9 cellular contexts compared by ENCODE assay signal in the genomic region with DNA sequence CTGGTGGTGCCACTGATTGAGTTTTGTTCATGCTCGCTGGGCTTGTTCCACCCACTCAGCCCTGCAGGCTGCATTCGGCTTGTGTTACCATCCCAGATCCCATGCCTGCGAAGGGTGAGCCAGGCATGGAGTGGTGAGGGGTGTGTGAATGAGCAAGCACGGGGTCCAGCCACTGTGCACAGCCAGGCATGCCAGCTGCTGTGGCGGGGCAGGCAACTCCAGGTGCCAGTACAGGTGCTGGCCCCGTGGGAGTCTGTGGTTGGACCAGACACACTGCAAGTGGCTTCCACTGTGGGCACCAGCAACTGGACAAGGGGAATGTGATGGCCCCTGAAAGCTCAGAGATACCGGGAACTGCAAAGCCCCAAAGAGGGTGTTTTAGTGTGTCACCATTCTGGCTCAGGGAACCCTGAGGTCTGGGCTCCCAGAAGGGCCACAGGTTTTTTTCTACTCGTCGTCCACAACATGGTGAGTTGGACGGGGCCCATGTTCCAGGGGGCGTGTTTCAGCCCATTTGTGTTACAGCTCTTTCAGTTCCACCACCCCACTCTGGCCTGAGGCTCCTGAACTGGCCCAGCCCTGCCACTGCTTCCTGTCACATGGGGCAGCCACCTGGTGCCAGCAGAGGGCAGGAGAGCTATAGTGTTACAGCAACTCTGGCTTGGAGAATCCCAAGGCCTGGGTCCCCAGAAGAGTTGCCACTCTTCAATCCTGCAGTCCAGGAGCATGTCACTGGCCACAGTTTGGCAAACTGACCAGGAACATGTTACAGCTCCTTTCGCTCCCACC.
DNase-seq lines count a peak whose midpoint lies in the region; ATAC-seq, FAIRE-seq and TF ChIP-seq lines count a peak whose summit lies in the region.
"Had no signal": no experiment of that assay in that cellular context is flagged by ENCODE, and none has a peak within 500 bp of the region (broad histone marks: within the 10 kb centered on the region; RNA-seq: fewer than 3 reads in every experiment).

No MANE protein-coding gene starts in this region.

- TF ChIP-seq CTCF in chondrocyte (IDR thresholded peaks at IDR 0.05) (no peak), natural killer cell (IDR thresholded peaks at IDR 0.05) (no peak)

- H3K36me3 Mint-ChIP-seq in chondrocyte (ENCODE audit: low read depth), result no peaks in the 10 kb centered on the region
- no peaks in the 10 kb centered on the region for H3K36me3 Mint-ChIP-seq in natural killer cell

- DNase-seq in GM12892 (ENCODE audit: insufficient read length) (peak; percentile 19), chondrocyte (ENCODE audit: low spot score) (peak; percentile 75), C1 segment of cervical spinal cord (lab: John Stamatoyannopoulos, UW) (no peak), hippocampal formation (lab: John Stamatoyannopoulos, UW) (no peak), natural killer cell (no peak)
- DNase-seq: NCI-H226; stimulated activated CD4-positive, alpha-beta T cell treated with anti-CD3 and anti-CD28 coated beads, Interleukin-1b, Interleukin-23, amount 100 ng/mL, for 48 hours had no signal

- intact Hi-C loops in natural killer cell (cut with micrococcal nuclease), result no loop called here

- FAIRE-seq in GM12892 (lab: Jason Lieb, UNC), result no peak

- peaks cover 7% of the 10 kb centered on the region for H3K9me3 Mint-ChIP-seq in chondrocyte (ENCODE audit: low read depth)
- peaks cover 0 to 2% of the 10 kb centered on the region in 2 donors for H3K9me3 Mint-ChIP-seq in natural killer cell

- ATAC-seq in GM19463 (IDR thresholded peaks at IDR 0.05; ENCODE audit: unreplicated experiment) (peak; percentile 68), HG03521 (IDR thresholded peaks at IDR 0.05; ENCODE audit: unreplicated experiment) (peak; percentile 68), natural killer cell (no peak)

- TF ChIP-seq POLR2A in GM12892 (IDR thresholded peaks at IDR 0.05; ENCODE audit: low read depth, low read length), result no peak

- H3K4me3 Mint-ChIP-seq in chondrocyte (ENCODE audit: unreplicated experiment) (no peak overlapping the region), natural killer cell (no peak overlapping the region)

- peak overlapping the region; percentile 39 for H3K27ac Mint-ChIP-seq in chondrocyte (ENCODE audit: unreplicated experiment)
- no peak overlapping the region for H3K27ac Mint-ChIP-seq in natural killer cell

- no peaks in the 10 kb centered on the region for H3K27me3 Mint-ChIP-seq in chondrocyte (ENCODE audit: low read depth)
- H3K27me3 Mint-ChIP-seq in natural killer cell (ENCODE audit: low read depth in 2 of 2), result no peaks in the 10 kb centered on the region

- no peaks in the 10 kb centered on the region for H3K4me1 Mint-ChIP-seq in chondrocyte (ENCODE audit: low read depth)
- H3K4me1 Mint-ChIP-seq in natural killer cell, result no peaks in the 10 kb centered on the region

Comparison
In these comparisons a context has a peak if more than half of its experiments do, and no peak if none do; other contexts are left out.
1. DNase-seq: peak in GM12892 (single experiment) and chondrocyte (single experiment); none in C1 segment of cervical spinal cord (0 of 14), hippocampal formation (0 of 2) and natural killer cell (single experiment).
2. ATAC-seq: peak in GM19463 (single experiment) and HG03521 (single experiment); none in natural killer cell (0 of 3).